In the genomic region with DNA sequence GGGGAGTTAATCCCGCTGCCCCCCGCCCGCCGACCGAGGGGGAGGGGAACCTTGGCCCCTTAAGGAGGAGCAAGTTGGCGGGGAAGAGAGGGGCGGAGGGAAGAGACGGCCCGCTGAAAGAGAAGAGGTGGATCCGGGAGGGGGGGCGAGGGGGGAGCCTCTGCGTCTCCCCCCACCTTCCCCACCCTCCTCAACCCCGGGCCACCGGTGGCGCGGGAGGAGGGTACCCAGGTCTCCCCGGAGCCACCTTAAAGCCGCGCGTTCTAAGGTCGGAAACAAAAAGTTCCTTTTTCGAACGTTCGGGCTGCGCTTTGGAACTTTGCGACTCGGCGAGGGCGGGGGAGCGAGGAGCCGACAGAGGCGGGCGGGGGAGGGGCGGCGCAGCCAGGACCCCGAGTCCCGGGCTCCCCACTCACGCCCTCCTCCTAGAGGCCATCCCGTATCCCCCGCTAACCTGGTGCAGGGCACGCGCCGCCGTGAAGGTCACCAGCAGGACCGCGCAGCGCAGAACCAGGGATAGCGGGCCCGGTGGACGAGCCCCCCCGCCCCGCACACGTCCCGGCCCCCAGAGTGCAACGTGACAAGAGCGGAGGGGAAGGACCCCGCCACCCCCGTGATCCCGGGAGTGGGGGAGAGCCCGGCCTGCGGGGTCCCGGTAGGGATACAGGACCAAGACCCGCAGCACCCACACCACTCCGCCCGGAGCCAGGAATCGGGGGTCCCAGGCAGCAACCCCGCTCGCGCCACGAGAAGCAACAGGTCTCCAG, we compare ENCODE assay signal across 8 cellular contexts. TPM values are rescaled to one million over a fixed set of nuclear protein-coding genes. Genes with fewer than 3 reads are reported as not detected.
A peak's percentile ranks its signal among the peaks of the same experiment; 100 is the strongest.
DNase-seq lines count a peak whose midpoint lies in the region; ATAC-seq, FAIRE-seq and TF ChIP-seq lines count a peak whose summit lies in the region.

No MANE protein-coding gene starts in this region.

- POLR2A ChIA-PET in A549 (lab: Yijun Ruan, JAX), result interaction anchor here (3.4 kb wide), 1 partner anchor 11 kb away, joined by 28 read pairs; the partner anchor contains the start of gene GSK3A

- H3K27me3 ChIP-seq in kidney epithelial cell (ENCODE audit: control insufficient read depth, insufficient read depth, low read length), result no peaks in the 10 kb centered on the region

- peaks cover 3% of the 10 kb centered on the region for H3K36me3 ChIP-seq in kidney epithelial cell (ENCODE audit: control insufficient read depth, insufficient read depth, low read length)

- peak overlapping the region; percentile 92 for H3K4me2 ChIP-seq in A549

- FAIRE-seq in A549 (lab: Jason Lieb, UNC), result no peak

- TF ChIP-seq EP300 in A549 (IDR thresholded peaks at IDR 0.05), result peak in 1 of 2 experiments; percentile 27; a peak in 1 of 5 replicates

- H3K27ac ChIP-seq in A549 (peak overlapping the region; percentile 94 to 96), caudate nucleus (ENCODE audit: low read depth, low read length) (peak overlapping the region; percentile 99)

- TF ChIP-seq POLR2A in A549 (IDR thresholded peaks at IDR 0.05; ENCODE audit: low read length), result peak; percentile 13; the same call in 1 of the 2 replicates

- no peak for TF ChIP-seq RAD21 in A549 (conservative IDR thresholded peaks at IDR 0.05 in 1 of 2, IDR thresholded peaks at IDR 0.05 in 1 of 2)

- H3K4me3 ChIP-seq in A549, result peak overlapping the region; percentile 94
- peak overlapping the region; percentile 99 for H3K4me3 ChIP-seq in kidney epithelial cell (ENCODE audit: low read depth, low read length)

- H3K9me3 ChIP-seq in A549, result no peaks in the 10 kb centered on the region

- WGBS in A549 (ENCODE audit: missing lambda C conversion rate), result 2% methylated on average over 37 of the region's 70 CpGs

- CTCF ChIA-PET in A549 (lab: Yijun Ruan, JAX), result interaction anchor here (1.8 to 12.6 kb wide), 2 partner anchors 9 to 22 kb away, joined by 4 to 373 read pairs; partner anchors contain the start of gene CIC

- H3K4me1 ChIP-seq in A549, result peaks cover 55% of the 10 kb centered on the region

- ATAC-seq in A549 (peak; percentile 25 to 41), GM18861 (IDR thresholded peaks at IDR 0.05; ENCODE audit: unreplicated experiment) (peak; percentile 34)

- DNase-seq in A549 (ENCODE audit: low read depth in 1 of 2, low spot score in 1 of 2), result peak; percentile 92
- DNase-seq in M059J (ENCODE audit: low read depth), result peak; percentile 61
- DNase-seq in activated CD4-positive, CD25-positive, alpha-beta regulatory T cell (lab: John Stamatoyannopoulos, UW), result peak; percentile 40 to 70 (median 55)
- DNase-seq in caudate nucleus (lab: John Stamatoyannopoulos, UW), result peak in 60 of 61 donors; percentile 9 to 85 (median 74)
- DNase-seq in kidney epithelial cell (ENCODE audit: low read depth), result no peak
- DNase-seq in stimulated activated CD4-positive, alpha-beta T cell treated with anti-CD3 and anti-CD28 coated beads, Interleukin-1b, Interleukin-23, amount 100 ng/mL, for 24 hours (ENCODE audit: low read depth in 4 of 4, low spot score in 1 of 4), result peak; percentile 52 to 67 (median 63)
- no peak for DNase-seq in NCI-H128 (lab: John Stamatoyannopoulos, UW; ENCODE audit: unreplicated experiment)

- no peak; the same call in 2 of the 3 replicates for TF ChIP-seq CTCF in A549 (IDR thresholded peaks at IDR 0.05)
- TF ChIP-seq CTCF in kidney epithelial cell (IDR thresholded peaks at IDR 0.05; ENCODE audit: insufficient read depth, low read length, poor library complexity, severe bottlenecking), result no peak

TF ChIP-seq in A549, 52 proteins besides CTCF, POLR2A, EP300 and RAD21 (continues in another document):
- TF ChIP-seq BHLHE40 (IDR thresholded peaks at IDR 0.05; ENCODE audit: low read depth, low read length), result no peak
- TF ChIP-seq FOXS1 (CRISPR knock-in tag; IDR thresholded peaks at IDR 0.05), result no peak
- TF ChIP-seq MYC (IDR thresholded peaks at IDR 0.05; ENCODE audit: borderline replicate concordance, low read length), result 0 out of 2 replicates have a peak, but pooled peaks have one; percentile 52
- 0 out of 2 replicates have a peak, but pooled peaks have one; percentile 66 for TF ChIP-seq POLR2AphosphoS2 (conservative IDR thresholded peaks at IDR 0.05; ENCODE audit: low read length)
- TF ChIP-seq, protein P1, sequence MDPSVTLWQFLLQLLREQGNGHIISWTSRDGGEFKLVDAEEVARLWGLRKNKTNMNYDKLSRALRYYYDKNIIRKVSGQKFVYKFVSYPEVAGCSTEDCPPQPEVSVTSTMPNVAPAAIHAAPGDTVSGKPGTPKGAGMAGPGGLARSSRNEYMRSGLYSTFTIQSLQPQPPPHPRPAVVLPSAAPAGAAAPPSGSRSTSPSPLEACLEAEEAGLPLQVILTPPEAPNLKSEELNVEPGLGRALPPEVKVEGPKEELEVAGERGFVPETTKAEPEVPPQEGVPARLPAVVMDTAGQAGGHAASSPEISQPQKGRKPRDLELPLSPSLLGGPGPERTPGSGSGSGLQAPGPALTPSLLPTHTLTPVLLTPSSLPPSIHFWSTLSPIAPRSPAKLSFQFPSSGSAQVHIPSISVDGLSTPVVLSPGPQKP (IDR thresholded peaks at IDR 0.05; ENCODE audit: low read depth, low read length), result no peak
- TF ChIP-seq, protein P2, sequence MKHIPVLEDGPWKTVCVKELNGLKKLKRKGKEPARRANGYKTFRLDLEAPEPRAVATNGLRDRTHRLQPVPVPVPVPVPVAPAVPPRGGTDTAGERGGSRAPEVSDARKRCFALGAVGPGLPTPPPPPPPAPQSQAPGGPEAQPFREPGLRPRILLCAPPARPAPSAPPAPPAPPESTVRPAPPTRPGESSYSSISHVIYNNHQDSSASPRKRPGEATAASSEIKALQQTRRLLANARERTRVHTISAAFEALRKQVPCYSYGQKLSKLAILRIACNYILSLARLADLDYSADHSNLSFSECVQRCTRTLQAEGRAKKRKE (CRISPR knock-in tag; IDR thresholded peaks at IDR 0.05; ENCODE audit: low read depth), result no peak
- TF ChIP-seq GATA3 (IDR thresholded peaks at IDR 0.05; ENCODE audit: borderline replicate concordance), result peak; percentile 50
- TF ChIP-seq CHD4 (IDR thresholded peaks at IDR 0.05; ENCODE audit: borderline replicate concordance), result no peak
- TF ChIP-seq MAX (IDR thresholded peaks at IDR 0.05), result peak; percentile 78
- TF ChIP-seq NPAS2 (CRISPR knock-in tag; IDR thresholded peaks at IDR 0.05; ENCODE audit: borderline replicate concordance), result 0 out of 2 replicates have a peak, but pooled peaks have one; percentile 60
- no peak for TF ChIP-seq FOSL2 (IDR thresholded peaks at IDR 0.05)
- TF ChIP-seq FOSL2 (CRISPR knock-in tag; IDR thresholded peaks at IDR 0.05), result no peak
- no peak for TF ChIP-seq JUNB (IDR thresholded peaks at IDR 0.05)
- TF ChIP-seq CEBPB (IDR thresholded peaks at IDR 0.05), result no peak
- TF ChIP-seq JUN (IDR thresholded peaks at IDR 0.05), result no peak; a peak in 3 of 5 replicates

RNA-seq across cellular contexts. Expression of gene ERF, which starts 0.7 kb away (rescaled TPM):
- polyA plus RNA-seq in A549 (2011; rRNA removed) (71.9 and 103 TPM in 2 replicates), A549 (2017; fragmentation: RNase III; extraction: RNeasy Plus Mini Kit Qiagen cat#74134 plus additional on column Dnase treatment) (107 to 123 TPM (median 120 TPM) in 3 replicates)
- polyA plus RNA-seq in A549 (2012; cell fraction: cytosol; rRNA removed), result 115 and 150 TPM in 2 replicates
- polyA plus RNA-seq in A549 (2012; cell fraction: nucleus; rRNA removed), result 307 and 352 TPM in 2 replicates
- polyA minus RNA-seq in A549 (2011; rRNA and poly(A)+ RNA removed), result 113 and 120 TPM in 2 replicates
- 34.6 and 42.1 TPM in 2 replicates for total RNA-seq in M059J (2014; rRNA removed; shearing (Covaris generic))
- total RNA-seq in kidney epithelial cell, result 31.6 and 48.8 TPM in 2 replicates

RNA-seq across cellular contexts. Expression of gene GSK3A, which starts 11.9 kb away (rescaled TPM):
- polyA plus RNA-seq in A549 (2011; rRNA removed) (55.2 and 79.7 TPM in 2 replicates), A549 (2017; fragmentation: RNase III; extraction: RNeasy Plus Mini Kit Qiagen cat#74134 plus additional on column Dnase treatment) (81.0 to 85.1 TPM (median 84.0 TPM) in 3 replicates)
- polyA plus RNA-seq in A549 (2012; cell fraction: cytosol; rRNA removed), result 82.6 and 118 TPM in 2 replicates
- 80.7 and 99.8 TPM in 2 replicates for polyA plus RNA-seq in A549 (2012; cell fraction: nucleus; rRNA removed)
- 69.2 and 87.0 TPM in 2 replicates for polyA minus RNA-seq in A549 (2011; rRNA and poly(A)+ RNA removed)
- 32.7 and 34.8 TPM in 2 replicates for total RNA-seq in M059J (2014; rRNA removed; shearing (Covaris generic))
- total RNA-seq in kidney epithelial cell, result 27.3 and 36.1 TPM in 2 replicates

RNA-seq across cellular contexts. Expression of gene CIC, which starts 14.8 kb away (rescaled TPM):
- polyA plus RNA-seq in A549 (2011; rRNA removed) (7.2 and 7.7 TPM in 2 replicates), A549 (2017; fragmentation: RNase III; extraction: RNeasy Plus Mini Kit Qiagen cat#74134 plus additional on column Dnase treatment) (46.8 to 56.4 TPM (median 53.1 TPM) in 3 replicates)
- 26.8 and 35.8 TPM in 2 replicates for polyA plus RNA-seq in A549 (2012; cell fraction: cytosol; rRNA removed)
- 69.9 and 100.0 TPM in 2 replicates for polyA plus RNA-seq in A549 (2012; cell fraction: nucleus; rRNA removed)
- 7.0 and 11.0 TPM in 2 replicates for polyA minus RNA-seq in A549 (2011; rRNA and poly(A)+ RNA removed)
- 25.7 and 30.4 TPM in 2 replicates for total RNA-seq in M059J (2014; rRNA removed; shearing (Covaris generic))
- total RNA-seq in kidney epithelial cell, result 39.4 and 41.7 TPM in 2 replicates

RNA-seq across cellular contexts. Expression of gene ZNF526, which starts 34.2 kb away (rescaled TPM):
- polyA plus RNA-seq in A549 (2011; rRNA removed), result 7.1 and 8.7 TPM in 2 replicates
- polyA plus RNA-seq in A549 (2012; cell fraction: cytosol; rRNA removed), result 5.9 and 8.4 TPM in 2 replicates
- polyA plus RNA-seq in A549 (2012; cell fraction: nucleus; rRNA removed), result 9.9 and 14.4 TPM in 2 replicates
- 12.2 to 12.9 TPM (median 12.6 TPM) in 3 replicates for polyA plus RNA-seq in A549 (2017; fragmentation: RNase III; extraction: RNeasy Plus Mini Kit Qiagen cat#74134 plus additional on column Dnase treatment)
- 22.7 and 24.7 TPM in 2 replicates for polyA minus RNA-seq in A549 (2011; rRNA and poly(A)+ RNA removed)
- 6.4 and 12.1 TPM in 2 replicates for total RNA-seq in M059J (2014; rRNA removed; shearing (Covaris generic))
- 6.1 and 7.3 TPM in 2 replicates for total RNA-seq in kidney epithelial cell

RNA-seq across cellular contexts. Expression of gene DEDD2, which starts 36.8 kb away (rescaled TPM):
- 30.8 and 37.9 TPM in 2 replicates for polyA plus RNA-seq in A549 (2011; rRNA removed)
- 72.8 and 91.8 TPM in 2 replicates for polyA plus RNA-seq in A549 (2012; cell fraction: cytosol; rRNA removed)
- 65.3 and 65.8 TPM in 2 replicates for polyA plus RNA-seq in A549 (2012; cell fraction: nucleus; rRNA removed)
- polyA plus RNA-seq in A549 (2017; fragmentation: RNase III; extraction: RNeasy Plus Mini Kit Qiagen cat#74134 plus additional on column Dnase treatment), result 39.7 to 54.1 TPM (median 43.2 TPM) in 3 replicates
- polyA minus RNA-seq in A549 (2011; rRNA and poly(A)+ RNA removed), result 29.4 and 37.6 TPM in 2 replicates
- total RNA-seq in M059J (2014; rRNA removed; shearing (Covaris generic)), result 27.5 and 43.8 TPM in 2 replicates
- total RNA-seq in kidney epithelial cell, result 42.9 and 47.3 TPM in 2 replicates

Comparison
In these comparisons a context has a peak if more than half of its experiments do, and no peak if none do; other contexts are left out.
1. DNase-seq: peak in A549 (2 of 2), M059J (single experiment), activated CD4-positive, CD25-positive, alpha-beta regulatory T cell (4 of 4), caudate nucleus (60 of 61) and stimulated activated CD4-positive, alpha-beta T cell treated with anti-CD3 and anti-CD28 coated beads, Interleukin-1b, Interleukin-23, amount 100 ng/mL, for 24 hours (4 of 4); none in kidney epithelial cell (single experiment) and NCI-H128 (single experiment).